In the genomic region with DNA sequence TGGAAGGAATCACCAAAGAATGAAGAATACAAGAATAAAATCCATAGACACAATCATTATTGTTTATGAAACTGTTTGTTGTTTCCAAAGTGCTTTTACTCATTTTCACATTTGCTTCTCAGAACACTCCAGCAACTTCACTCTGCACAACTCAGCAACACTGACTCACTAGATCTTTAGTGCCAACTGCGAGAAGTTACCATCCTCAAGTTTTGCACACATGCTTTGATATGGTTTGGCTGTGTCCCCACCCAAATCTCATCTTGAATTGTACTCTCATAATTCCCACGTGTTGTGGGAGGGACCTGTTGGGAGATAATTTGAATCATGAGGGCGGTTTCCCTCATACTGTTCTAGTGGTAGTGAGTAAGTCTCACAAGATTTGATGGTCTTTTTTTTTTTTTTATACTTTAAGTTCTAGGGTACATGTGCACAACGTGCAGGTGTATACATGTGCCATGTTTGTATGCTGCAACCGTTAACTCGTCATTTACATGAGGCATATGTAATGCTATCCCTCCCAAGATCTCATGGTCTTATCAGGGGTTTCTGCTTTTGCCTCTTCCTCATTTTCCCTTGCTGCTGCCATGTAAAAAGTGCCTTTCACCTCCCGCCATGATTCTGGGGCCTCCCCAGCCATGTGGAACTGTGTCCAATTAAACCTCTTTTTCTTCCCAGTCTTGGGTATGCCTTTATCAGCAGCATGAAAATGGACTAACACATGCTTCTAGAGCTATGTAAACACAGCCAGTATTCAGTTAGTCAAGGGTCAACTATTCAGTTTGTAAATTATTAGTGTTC, we compare ENCODE assay signal across 2 cellular contexts.
TF ChIP-seq lines count a peak whose summit lies in the region.

No MANE protein-coding gene starts in this region.

TF ChIP-seq in A549, 52 proteins besides CTCF, POLR2A, EP300 and RAD21:
- TF ChIP-seq MAFK (IDR thresholded peaks at IDR 0.05; ENCODE audit: partially characterized antibody) (no peak), HOXB5 (CRISPR knock-in tag; IDR thresholded peaks at IDR 0.05) (no peak), CEBPB (IDR thresholded peaks at IDR 0.05) (no peak), GATA3 (IDR thresholded peaks at IDR 0.05; ENCODE audit: borderline replicate concordance) (no peak), NR3C1 (IDR thresholded peaks at IDR 0.05) (no peak), CHD4 (IDR thresholded peaks at IDR 0.05; ENCODE audit: borderline replicate concordance) (no peak), SMC3 (IDR thresholded peaks at IDR 0.05) (no peak), PHF8 (IDR thresholded peaks at IDR 0.05; ENCODE audit: borderline replicate concordance, low read depth) (no peak), HEYL (CRISPR knock-in tag; IDR thresholded peaks at IDR 0.05) (no peak), JUNB (IDR thresholded peaks at IDR 0.05) (no peak), RNF2 (IDR thresholded peaks at IDR 0.05; ENCODE audit: borderline replicate concordance, low read depth) (no peak), RFX5 (IDR thresholded peaks at IDR 0.05) (no peak), FOSL2 (IDR thresholded peaks at IDR 0.05) (no peak), FOSL2 (CRISPR knock-in tag; IDR thresholded peaks at IDR 0.05) (no peak), MAZ (IDR thresholded peaks at IDR 0.05; ENCODE audit: borderline replicate concordance, low read depth, low read length) (no peak), JUN (IDR thresholded peaks at IDR 0.05) (no peak), CBX2 (IDR thresholded peaks at IDR 0.05; ENCODE audit: borderline replicate concordance, low read depth) (no peak), EHMT2 (IDR thresholded peaks at IDR 0.05; ENCODE audit: low read depth) (no peak), NPAS2 (CRISPR knock-in tag; IDR thresholded peaks at IDR 0.05; ENCODE audit: borderline replicate concordance) (no peak), ZC3H11A (IDR thresholded peaks at IDR 0.05) (no peak)
- TF ChIP-seq, protein P1, sequence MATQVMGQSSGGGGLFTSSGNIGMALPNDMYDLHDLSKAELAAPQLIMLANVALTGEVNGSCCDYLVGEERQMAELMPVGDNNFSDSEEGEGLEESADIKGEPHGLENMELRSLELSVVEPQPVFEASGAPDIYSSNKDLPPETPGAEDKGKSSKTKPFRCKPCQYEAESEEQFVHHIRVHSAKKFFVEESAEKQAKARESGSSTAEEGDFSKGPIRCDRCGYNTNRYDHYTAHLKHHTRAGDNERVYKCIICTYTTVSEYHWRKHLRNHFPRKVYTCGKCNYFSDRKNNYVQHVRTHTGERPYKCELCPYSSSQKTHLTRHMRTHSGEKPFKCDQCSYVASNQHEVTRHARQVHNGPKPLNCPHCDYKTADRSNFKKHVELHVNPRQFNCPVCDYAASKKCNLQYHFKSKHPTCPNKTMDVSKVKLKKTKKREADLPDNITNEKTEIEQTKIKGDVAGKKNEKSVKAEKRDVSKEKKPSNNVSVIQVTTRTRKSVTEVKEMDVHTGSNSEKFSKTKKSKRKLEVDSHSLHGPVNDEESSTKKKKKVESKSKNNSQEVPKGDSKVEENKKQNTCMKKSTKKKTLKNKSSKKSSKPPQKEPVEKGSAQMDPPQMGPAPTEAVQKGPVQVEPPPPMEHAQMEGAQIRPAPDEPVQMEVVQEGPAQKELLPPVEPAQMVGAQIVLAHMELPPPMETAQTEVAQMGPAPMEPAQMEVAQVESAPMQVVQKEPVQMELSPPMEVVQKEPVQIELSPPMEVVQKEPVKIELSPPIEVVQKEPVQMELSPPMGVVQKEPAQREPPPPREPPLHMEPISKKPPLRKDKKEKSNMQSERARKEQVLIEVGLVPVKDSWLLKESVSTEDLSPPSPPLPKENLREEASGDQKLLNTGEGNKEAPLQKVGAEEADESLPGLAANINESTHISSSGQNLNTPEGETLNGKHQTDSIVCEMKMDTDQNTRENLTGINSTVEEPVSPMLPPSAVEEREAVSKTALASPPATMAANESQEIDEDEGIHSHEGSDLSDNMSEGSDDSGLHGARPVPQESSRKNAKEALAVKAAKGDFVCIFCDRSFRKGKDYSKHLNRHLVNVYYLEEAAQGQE (IDR thresholded peaks at IDR 0.05), result no peak

TF ChIP-seq in K562, 482 proteins besides CTCF, POLR2A, EP300 and RAD21:
- TF ChIP-seq ZNF766 (CRISPR knock-in tag; conservative IDR thresholded peaks at IDR 0.05), result peak; percentile 60; the same call in 1 of the 2 replicates
- TF ChIP-seq BRF1 (IDR thresholded peaks at IDR 0.05; ENCODE audit: borderline replicate concordance, extremely low read depth, insufficient read length), result no peak
- TF ChIP-seq FOXM1 (IDR thresholded peaks at IDR 0.05; ENCODE audit: low read depth), result peak; percentile 54; the same call in 1 of the 2 replicates
- no peak for TF ChIP-seq FOXM1 (CRISPR knock-in tag; IDR thresholded peaks at IDR 0.05; ENCODE audit: low read depth)
- TF ChIP-seq, protein P2, sequence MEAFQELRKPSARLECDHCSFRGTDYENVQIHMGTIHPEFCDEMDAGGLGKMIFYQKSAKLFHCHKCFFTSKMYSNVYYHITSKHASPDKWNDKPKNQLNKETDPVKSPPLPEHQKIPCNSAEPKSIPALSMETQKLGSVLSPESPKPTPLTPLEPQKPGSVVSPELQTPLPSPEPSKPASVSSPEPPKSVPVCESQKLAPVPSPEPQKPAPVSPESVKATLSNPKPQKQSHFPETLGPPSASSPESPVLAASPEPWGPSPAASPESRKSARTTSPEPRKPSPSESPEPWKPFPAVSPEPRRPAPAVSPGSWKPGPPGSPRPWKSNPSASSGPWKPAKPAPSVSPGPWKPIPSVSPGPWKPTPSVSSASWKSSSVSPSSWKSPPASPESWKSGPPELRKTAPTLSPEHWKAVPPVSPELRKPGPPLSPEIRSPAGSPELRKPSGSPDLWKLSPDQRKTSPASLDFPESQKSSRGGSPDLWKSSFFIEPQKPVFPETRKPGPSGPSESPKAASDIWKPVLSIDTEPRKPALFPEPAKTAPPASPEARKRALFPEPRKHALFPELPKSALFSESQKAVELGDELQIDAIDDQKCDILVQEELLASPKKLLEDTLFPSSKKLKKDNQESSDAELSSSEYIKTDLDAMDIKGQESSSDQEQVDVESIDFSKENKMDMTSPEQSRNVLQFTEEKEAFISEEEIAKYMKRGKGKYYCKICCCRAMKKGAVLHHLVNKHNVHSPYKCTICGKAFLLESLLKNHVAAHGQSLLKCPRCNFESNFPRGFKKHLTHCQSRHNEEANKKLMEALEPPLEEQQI (IDR thresholded peaks at IDR 0.05), result peak; percentile 94; the same call in 1 of the 2 replicates
- TF ChIP-seq TEAD1 (CRISPR knock-in tag; IDR thresholded peaks at IDR 0.05), result 0 out of 4 replicates have a peak, but pooled peaks of 1 of the 2 experiments have one; percentile 15
- TF ChIP-seq TARDBP (IDR thresholded peaks at IDR 0.05), result no peak
- TF ChIP-seq, protein P3, sequence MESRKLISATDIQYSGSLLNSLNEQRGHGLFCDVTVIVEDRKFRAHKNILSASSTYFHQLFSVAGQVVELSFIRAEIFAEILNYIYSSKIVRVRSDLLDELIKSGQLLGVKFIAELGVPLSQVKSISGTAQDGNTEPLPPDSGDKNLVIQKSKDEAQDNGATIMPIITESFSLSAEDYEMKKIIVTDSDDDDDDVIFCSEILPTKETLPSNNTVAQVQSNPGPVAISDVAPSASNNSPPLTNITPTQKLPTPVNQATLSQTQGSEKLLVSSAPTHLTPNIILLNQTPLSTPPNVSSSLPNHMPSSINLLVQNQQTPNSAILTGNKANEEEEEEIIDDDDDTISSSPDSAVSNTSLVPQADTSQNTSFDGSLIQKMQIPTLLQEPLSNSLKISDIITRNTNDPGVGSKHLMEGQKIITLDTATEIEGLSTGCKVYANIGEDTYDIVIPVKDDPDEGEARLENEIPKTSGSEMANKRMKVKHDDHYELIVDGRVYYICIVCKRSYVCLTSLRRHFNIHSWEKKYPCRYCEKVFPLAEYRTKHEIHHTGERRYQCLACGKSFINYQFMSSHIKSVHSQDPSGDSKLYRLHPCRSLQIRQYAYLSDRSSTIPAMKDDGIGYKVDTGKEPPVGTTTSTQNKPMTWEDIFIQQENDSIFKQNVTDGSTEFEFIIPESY (CRISPR knock-in tag; IDR thresholded peaks at IDR 0.05), result peak; percentile 86
- peak; percentile 91 for TF ChIP-seq CC2D1A (IDR thresholded peaks at IDR 0.05)
- TF ChIP-seq SPI1 (IDR thresholded peaks at IDR 0.05; ENCODE audit: borderline replicate concordance, low read depth, low read length), result peak; percentile 29; the same call in 1 of the 2 replicates
- peak in 1 of 2 experiments; percentile 38; a peak in 1 of 4 replicates for TF ChIP-seq FOXA3 (CRISPR knock-in tag; conservative IDR thresholded peaks at IDR 0.05 in 1 of 2, IDR thresholded peaks at IDR 0.05 in 1 of 2)
TF ChIP-seq in K562: peak in this region for 8.
